ENCODE assay signal across 30 cellular contexts in genomic region chr4:8608714-8609391, GRCh38. TPM values are rescaled to one million over a fixed set of nuclear protein-coding genes. Genes with fewer than 3 reads are reported as not detected.
DNase-seq lines count a peak whose midpoint lies in the region; ATAC-seq, FAIRE-seq and TF ChIP-seq lines count a peak whose summit lies in the region.
"Had no signal": no experiment of that assay in that cellular context is flagged by ENCODE, and none has a peak within 500 bp of the region (broad histone marks: within the 10 kb centered on the region; RNA-seq: fewer than 3 reads in every experiment).

No MANE protein-coding gene starts in this region.

- no peak for TF ChIP-seq EP300 in H1 (IDR thresholded peaks at IDR 0.05; ENCODE audit: borderline replicate concordance in 1 of 2, low read depth in 2 of 2, low read length in 2 of 2)

- H3K27ac ChIP-seq in H1 (ENCODE audit: low read depth, low read length), result no peak overlapping the region

- H3K23me2 ChIP-seq in H1 (ENCODE audit: low read depth, low read length), result peaks cover 6% of the 10 kb centered on the region; the same call in 1 of the 2 replicates

- no peak for DNase-seq in activated naive CD8-positive, alpha-beta T cell treated with anti-CD3 and anti-CD28 coated beads, Interleukin-2, amount 10 ng/mL, durations not matched to agents 7 days and 5 days
- DNase-seq in activated naive CD8-positive, alpha-beta T cell treated with anti-CD3 and anti-CD28 coated beads for 36 hours, result no peak
- DNase-seq in GM12865 (ENCODE audit: low read depth) (peak; percentile 18), H1 (ENCODE audit: low read depth in 1 of 2, low spot score in 2 of 2) (no peak), H4 (ENCODE audit: low spot score) (no peak), putamen (ENCODE audit: low spot score) (no peak), G401 (ENCODE audit: low spot score) (no peak)
- DNase-seq: 8988T; ACHN; CD4-positive, CD25-positive, alpha-beta regulatory T cell; DMS153; DND-41; HFFc6; KBM-7; MV-4-11; NCI-H1105; NCI-H146; NCI-H1930; NCI-H2107; NCI-H524; NCI-H774; PC-3; RPMI8226; SHP77 had no signal

- POLR2A ChIA-PET in activated naive CD8-positive, alpha-beta T cell treated with anti-CD3 and anti-CD28 coated beads, Interleukin-2, amount 10 ng/mL, durations not matched to agents 7 days and 5 days (lab: Charles Lee), result no interaction called here
- POLR2A ChIA-PET in H1 (lab: Charles Lee; ENCODE audit: partially characterized antibody), result interaction anchor here (1.3 kb wide), 1 partner anchor 11 kb away, joined by 3 read pairs; no protein-coding TSS in a partner anchor

- no peak overlapping the region for H4K8ac ChIP-seq in H1 (ENCODE audit: extremely low read depth, insufficient read depth, low read length)

- no peak for TF ChIP-seq RAD21 in H1 (IDR thresholded peaks at IDR 0.05 in 1 of 2, conservative IDR thresholded peaks at IDR 0.05 in 1 of 2; ENCODE audit: low read depth in 2 of 2, low read length in 2 of 2)

- no peaks in the 10 kb centered on the region for H3K4me1 Mint-ChIP-seq in activated naive CD8-positive, alpha-beta T cell treated with anti-CD3 and anti-CD28 coated beads, Interleukin-2, amount 10 ng/mL, durations not matched to agents 7 days and 5 days
- H3K4me1 Mint-ChIP-seq in activated naive CD8-positive, alpha-beta T cell treated with anti-CD3 and anti-CD28 coated beads for 36 hours, result no peaks in the 10 kb centered on the region
- H3K4me1 Mint-ChIP-seq: CD4-positive, CD25-positive, alpha-beta regulatory T cell had no signal

- no peak overlapping the region for H3K18ac ChIP-seq in H1 (ENCODE audit: extremely low read depth, low read length)

- H3K9ac ChIP-seq in H1 (replicated peaks in 1 of 4; ENCODE audit: extremely low read depth in 1 of 4, low read depth in 3 of 4, low read length in 3 of 4), result no peak overlapping the region

- H3K14ac ChIP-seq in H1 (ENCODE audit: insufficient read length), result no peak overlapping the region

- H3K4me2 ChIP-seq in H1 (ENCODE audit: insufficient read depth in 1 of 2, low read depth in 2 of 2, low read length in 2 of 2), result no peak overlapping the region

- CTCF ChIA-PET in H1 (lab: Charles Lee; ENCODE audit: partially characterized antibody), result interaction anchor here (1.6 to 2.3 kb wide), 5 partner anchors 11 to 309 kb away, joined by 4 to 17 read pairs (median 6); no protein-coding TSS in a partner anchor

- H3K23ac ChIP-seq in H1 (ENCODE audit: insufficient read length), result no peak overlapping the region

- no peaks in the 10 kb centered on the region for H3K9me3 Mint-ChIP-seq in activated naive CD8-positive, alpha-beta T cell treated with anti-CD3 and anti-CD28 coated beads, Interleukin-2, amount 10 ng/mL, durations not matched to agents 7 days and 5 days
- H3K9me3 Mint-ChIP-seq in activated naive CD8-positive, alpha-beta T cell treated with anti-CD3 and anti-CD28 coated beads for 36 hours, result no peaks in the 10 kb centered on the region
- H3K9me3 Mint-ChIP-seq: CD4-positive, CD25-positive, alpha-beta regulatory T cell; HFFc6 had no signal

- no peaks in the 10 kb centered on the region for H3K79me1 ChIP-seq in H1 (ENCODE audit: low read depth, low read length)

- H2BK5ac ChIP-seq in H1 (ENCODE audit: low read depth, low read length), result no peak overlapping the region

- H3K4me3 ChIP-seq in GM12865 (ENCODE audit: low read depth, low read length), result no peak overlapping the region
- H3K4me3 ChIP-seq in H1 (ENCODE audit: extremely low read depth in 1 of 4, insufficient read depth in 2 of 4, low read depth in 3 of 4, low read length in 4 of 4), result no peak overlapping the region

- H4K91ac ChIP-seq in H1 (replicated peaks; ENCODE audit: insufficient read length, low read length), result no peak overlapping the region

- H3K27me3 Mint-ChIP-seq in activated naive CD8-positive, alpha-beta T cell treated with anti-CD3 and anti-CD28 coated beads, Interleukin-2, amount 10 ng/mL, durations not matched to agents 7 days and 5 days, result no peaks in the 10 kb centered on the region
- H3K27me3 Mint-ChIP-seq in activated naive CD8-positive, alpha-beta T cell treated with anti-CD3 and anti-CD28 coated beads for 36 hours, result peaks cover 7% of the 10 kb centered on the region

- no peak for TF ChIP-seq POLR2A in H1 (IDR thresholded peaks at IDR 0.05; ENCODE audit: control extremely low read depth in 1 of 2, low read depth in 2 of 2, low read length in 2 of 2)

- H3K27ac Mint-ChIP-seq in activated naive CD8-positive, alpha-beta T cell treated with anti-CD3 and anti-CD28 coated beads, Interleukin-2, amount 10 ng/mL, durations not matched to agents 7 days and 5 days, result peak overlapping the region; percentile 7
- no peak overlapping the region for H3K27ac Mint-ChIP-seq in activated naive CD8-positive, alpha-beta T cell treated with anti-CD3 and anti-CD28 coated beads for 36 hours
- H3K27ac Mint-ChIP-seq: CD4-positive, CD25-positive, alpha-beta regulatory T cell; HFFc6 had no signal

- no peak for ATAC-seq in activated naive CD8-positive, alpha-beta T cell treated with anti-CD3 and anti-CD28 coated beads, Interleukin-2, amount 10 ng/mL, durations not matched to agents 7 days and 5 days (ENCODE audit: low read depth)
- ATAC-seq: PC-3 had no signal

- no peak overlapping the region for H2BK12ac ChIP-seq in H1 (ENCODE audit: low read depth, low read length)

- H3K36me3 ChIP-seq in H1 (ENCODE audit: control insufficient read depth in 2 of 4, insufficient read depth in 4 of 4, low read length in 3 of 4), result peaks cover 0 to 13% (median 2%) of the 10 kb centered on the region in 4 experiments; a peak in 4 of 8 replicates
- H3K36me3 ChIP-seq: BE2C had no signal

- H3K27me3 ChIP-seq in H1 (replicated peaks in 1 of 4; ENCODE audit: control insufficient read depth in 3 of 4, extremely low read depth in 1 of 4, insufficient read depth in 3 of 4, low read length in 3 of 4), result no peaks in the 10 kb centered on the region; a peak in 1 of 7 replicates

- no peak for TF ChIP-seq CTCF in GM12865 (IDR thresholded peaks at IDR 0.05; ENCODE audit: insufficient read depth, low read depth, low read length, missing control alignments)
- no peak for TF ChIP-seq CTCF in H1 (IDR thresholded peaks at IDR 0.05; ENCODE audit: control extremely low read depth in 1 of 3, insufficient read depth in 1 of 3, low read depth in 1 of 3, low read length in 3 of 3)

- no peak overlapping the region for H2BK120ac ChIP-seq in H1 (replicated peaks; ENCODE audit: low read depth, low read length)

- no peak overlapping the region for H4K5ac ChIP-seq in H1 (ENCODE audit: insufficient read length, low read depth, low read length)

- H2AFZ ChIP-seq in H1 (ENCODE audit: low read length), result no peak overlapping the region

- in situ Hi-C loops in G401 (cut with HindIII; ENCODE audit: low sequenced_read_pairs), result no loop called here

- FAIRE-seq in H1 (lab: Jason Lieb, UNC), result no peak
- FAIRE-seq: H54, HTR-8/SVneo had no signal

- H3K9me3 ChIP-seq in H1 (ENCODE audit: insufficient read depth in 2 of 2, low read depth in 1 of 2, low read length in 1 of 2), result no peaks in the 10 kb centered on the region
- H3K9me3 ChIP-seq: BE2C had no signal

- peaks cover 0 to 2% (median 0%) of the 10 kb centered on the region in 4 experiments; a peak in 1 of 7 replicates for H3K4me1 ChIP-seq in H1 (replicated peaks in 1 of 4; ENCODE audit: control insufficient read depth in 3 of 4, insufficient read depth in 4 of 4, low read length in 3 of 4)
- H3K4me1 ChIP-seq: BE2C had no signal

- H2AK5ac ChIP-seq in H1 (ENCODE audit: low read depth, low read length), result no peak overlapping the region

- H4K20me1 ChIP-seq in H1 (replicated peaks in 1 of 2; ENCODE audit: control insufficient read depth in 1 of 2, insufficient read depth in 2 of 2, low read length in 2 of 2), result peaks cover 8 to 24% of the 10 kb centered on the region in 2 experiments

- H3K4me3 Mint-ChIP-seq in activated naive CD8-positive, alpha-beta T cell treated with anti-CD3 and anti-CD28 coated beads, Interleukin-2, amount 10 ng/mL, durations not matched to agents 7 days and 5 days, result no peak overlapping the region
- no peak overlapping the region for H3K4me3 Mint-ChIP-seq in activated naive CD8-positive, alpha-beta T cell treated with anti-CD3 and anti-CD28 coated beads for 36 hours
- H3K4me3 Mint-ChIP-seq: CD4-positive, CD25-positive, alpha-beta regulatory T cell; HFFc6 had no signal

- no peak overlapping the region for H3K4ac ChIP-seq in H1 (replicated peaks; ENCODE audit: insufficient read length, low read depth, low read length)

- no peak overlapping the region for H2BK20ac ChIP-seq in H1 (ENCODE audit: low read length)

- no peaks in the 10 kb centered on the region for H3K79me2 ChIP-seq in H1 (ENCODE audit: control insufficient read depth in 1 of 2, insufficient read depth in 2 of 2, low read length in 2 of 2)

- H2BK15ac ChIP-seq in H1 (ENCODE audit: low read length), result no peak overlapping the region

- no peaks in the 10 kb centered on the region for H3K36me3 Mint-ChIP-seq in activated naive CD8-positive, alpha-beta T cell treated with anti-CD3 and anti-CD28 coated beads, Interleukin-2, amount 10 ng/mL, durations not matched to agents 7 days and 5 days
- H3K36me3 Mint-ChIP-seq in activated naive CD8-positive, alpha-beta T cell treated with anti-CD3 and anti-CD28 coated beads for 36 hours, result no peaks in the 10 kb centered on the region
- H3K36me3 Mint-ChIP-seq: CD4-positive, CD25-positive, alpha-beta regulatory T cell had no signal

- 85% methylated on average over 5 of the region's 5 CpGs; no CpG with 5 or more reads in 1 of the 2 experiments for WGBS in H1 (ENCODE audit: extremely low coverage in 1 of 2, insufficient coverage in 1 of 2, insufficient read length in 1 of 2, insufficient replicate concordance in 2 of 2, low coverage in 1 of 2, low lambda C conversion rate in 2 of 2, missing lambda C conversion rate in 1 of 2), 2 experiments

- no peak overlapping the region for H3K56ac ChIP-seq in H1 (replicated peaks; ENCODE audit: insufficient read length, low read depth, low read length)

RNA-seq across cellular contexts. Expression of gene CPZ, which starts 16.3 kb away (rescaled TPM):
- total RNA-seq in activated naive CD8-positive, alpha-beta T cell treated with anti-CD3 and anti-CD28 coated beads, Interleukin-2, amount 10 ng/mL, durations not matched to agents 7 days and 5 days, result not detected
- not detected for total RNA-seq in activated naive CD8-positive, alpha-beta T cell treated with anti-CD3 and anti-CD28 coated beads for 36 hours
- 12.8 TPM for polyA plus RNA-seq in PFSK-1 (2012; ENCODE audit: insufficient read length, low read depth)
- 28.8 and 31.5 TPM in 2 replicates for total RNA-seq in H1 (2021; fragmentation: NEBNext Ultra II Directional; extraction: Animal tissue kit (Norgen Biotek cat#: 25700))
- 40.7 and 67.4 TPM in 2 replicates for polyA plus RNA-seq in H1 (2011; rRNA removed)
- polyA plus RNA-seq in H1 (2011; cell fraction: cytosol; rRNA removed), result 38.3 TPM
- 98.5 TPM for polyA plus RNA-seq in H1 (2011; cell fraction: nucleus; rRNA removed)
- polyA plus RNA-seq in H1 (2012, experiment 1 of 2), result 29.4 to 44.2 TPM (median 42.1 TPM) in 4 replicates
- polyA plus RNA-seq in H1 (2012, experiment 2 of 2), result 35.2 TPM
- 26.2 TPM for polyA plus RNA-seq in H1 (2013, experiment 1 of 2)
- polyA plus RNA-seq in H1 (2013, experiment 2 of 2), result 24.4 TPM
- 12.0 and 13.2 TPM in 2 replicates for polyA minus RNA-seq in H1 (2011; rRNA and poly(A)+ RNA removed)
- 20.3 TPM for polyA minus RNA-seq in H1 (2011; cell fraction: cytosol; rRNA and poly(A)+ RNA removed)
- 32.0 TPM for polyA minus RNA-seq in H1 (2011; cell fraction: nucleus; rRNA and poly(A)+ RNA removed)
- total RNA-seq in H4 (2014; rRNA removed; shearing (Covaris generic)), result 1.2 and 1.6 TPM in 2 replicates
- total RNA-seq in G401 (2014; rRNA removed; shearing (Covaris generic)), result not detected in 2 replicates
- total RNA-seq: CD4-positive, CD25-positive, alpha-beta regulatory T cell; MCF 10A; SK-MEL-5 had no signal
- polyA plus RNA-seq: CD4-positive, CD25-positive, alpha-beta regulatory T cell had no signal

RNA-seq across cellular contexts. Expression of gene GPR78, which starts 28.7 kb away (rescaled TPM):
- total RNA-seq in activated naive CD8-positive, alpha-beta T cell treated with anti-CD3 and anti-CD28 coated beads, Interleukin-2, amount 10 ng/mL, durations not matched to agents 7 days and 5 days, result not detected
- not detected for total RNA-seq in activated naive CD8-positive, alpha-beta T cell treated with anti-CD3 and anti-CD28 coated beads for 36 hours
- polyA plus RNA-seq in PFSK-1 (2012; ENCODE audit: insufficient read length, low read depth), result 0.72 TPM
- 3.0 and 3.3 TPM in 2 replicates for total RNA-seq in H1 (2021; fragmentation: NEBNext Ultra II Directional; extraction: Animal tissue kit (Norgen Biotek cat#: 25700))
- 1.0 and 2.2 TPM in 2 replicates for polyA plus RNA-seq in H1 (2011; rRNA removed)
- polyA plus RNA-seq in H1 (2011; cell fraction: cytosol; rRNA removed), result 1.6 TPM
- polyA plus RNA-seq in H1 (2011; cell fraction: nucleus; rRNA removed), result 10.5 TPM
- 1.7 to 2.0 TPM (median 1.9 TPM) in 4 replicates for polyA plus RNA-seq in H1 (2012, experiment 1 of 2)
- polyA plus RNA-seq in H1 (2012, experiment 2 of 2), result 0.84 TPM
- 0.75 TPM for polyA plus RNA-seq in H1 (2013, experiment 1 of 2)
- polyA plus RNA-seq in H1 (2013, experiment 2 of 2), result 0.68 TPM
- polyA minus RNA-seq in H1 (2011; rRNA and poly(A)+ RNA removed), result 1.8 and 3.0 TPM in 2 replicates
- 0.59 TPM for polyA minus RNA-seq in H1 (2011; cell fraction: cytosol; rRNA and poly(A)+ RNA removed)
- polyA minus RNA-seq in H1 (2011; cell fraction: nucleus; rRNA and poly(A)+ RNA removed), result 8.6 TPM
- 0.41 TPM in 1 of 2 replicates, not detected in the other for total RNA-seq in H4 (2014; rRNA removed; shearing (Covaris generic))
- not detected in 2 replicates for total RNA-seq in G401 (2014; rRNA removed; shearing (Covaris generic))
- total RNA-seq: CD4-positive, CD25-positive, alpha-beta regulatory T cell; MCF 10A; SK-MEL-5 had no signal
- polyA plus RNA-seq: CD4-positive, CD25-positive, alpha-beta regulatory T cell had no signal

Comparison
In these comparisons a context has a peak if more than half of its experiments do, and no peak if none do; other contexts are left out.
1. RNA of gene CPZ, which starts 16.3 kb away (total RNA-seq): 28.8 to 31.5 TPM in H1; 1.2 to 1.6 TPM in H4, not detected in activated naive CD8-positive, alpha-beta T cell treated with anti-CD3 and anti-CD28 coated beads, Interleukin-2, amount 10 ng/mL, durations not matched to agents 7 days and 5 days, not detected in activated naive CD8-positive, alpha-beta T cell treated with anti-CD3 and anti-CD28 coated beads for 36 hours and not detected in G401; every median in the first group is over 10 times any median in the second.